In genomic region chr1:172323666-172324065, GRCh38 we compare ENCODE assay signal across 26 cellular contexts.
DNase-seq lines count a peak whose midpoint lies in the region; ATAC-seq and TF ChIP-seq lines count a peak whose summit lies in the region.
"Had no signal": no experiment of that assay in that cellular context is flagged by ENCODE, and none has a peak within 500 bp of the region (broad histone marks: within the 10 kb centered on the region; RNA-seq: fewer than 3 reads in every experiment).

No MANE protein-coding gene starts in this region.

- in situ Hi-C loops in Panc1 (cut with HindIII; ENCODE audit: low pct_unique_long_range_greater_than_20kb, low sequenced_read_pairs): no loop called here

- CTCF ChIA-PET in Panc1 (lab: Charles Lee): no interaction called here

- no TSS peak for BruUV-seq in Panc1 (replicated peaks; lab: Mats Ljungman, UMichigan)

- POLR2A ChIA-PET in Panc1 (lab: Charles Lee): no interaction called here

- intact Hi-C loops in Panc1 (cut with micrococcal nuclease; ENCODE audit: unreplicated experiment): loop anchor here (5.0 kb wide), 2 partner anchors 74 to 321 kb away; no protein-coding TSS in a partner anchor

- H3K4me3 Mint-ChIP-seq in type B pancreatic cell: no peak overlapping the region
- H3K4me3 Mint-ChIP-seq: activated CD8-positive, alpha-beta T cell treated with anti-CD3 and anti-CD28 coated beads, Interleukin-2, amount 10 ng/mL, durations not matched to agents 7 days and 5 days; activated naive CD8-positive, alpha-beta T cell treated with anti-CD3 and anti-CD28 coated beads for 36 hours; CD4-positive, CD25-positive, alpha-beta regulatory T cell; dendritic cell treated with granulocyte-macrophage colony-stimulating factor and Interleukin-4, amounts not matched to agents 40 ng/mL and 50 ng/mL, for 4 days; neural crest cell; stimulated activated memory B cell treated with anti-CD40 and anti-IgM and Interleukin-4, amounts not matched to agents 10 μg/mL and 1 μg/mL and 100 μg/mL, for 72 hours had no signal

- H3K36me3 Mint-ChIP-seq in type B pancreatic cell: no peaks in the 10 kb centered on the region
- H3K36me3 Mint-ChIP-seq: activated naive CD8-positive, alpha-beta T cell treated with anti-CD3 and anti-CD28 coated beads for 36 hours; stimulated activated memory B cell treated with anti-CD40 and anti-IgM and Interleukin-4, amounts not matched to agents 10 μg/mL and 1 μg/mL and 100 μg/mL, for 72 hours had no signal

- H3K27me3 Mint-ChIP-seq in type B pancreatic cell: no peaks in the 10 kb centered on the region
- H3K27me3 Mint-ChIP-seq: activated naive CD8-positive, alpha-beta T cell treated with anti-CD3 and anti-CD28 coated beads for 36 hours; CD4-positive, CD25-positive, alpha-beta regulatory T cell; dendritic cell treated with granulocyte-macrophage colony-stimulating factor and Interleukin-4, amounts not matched to agents 40 ng/mL and 50 ng/mL, for 4 days; stimulated activated memory B cell treated with anti-CD40 and anti-IgM and Interleukin-4, amounts not matched to agents 10 μg/mL and 1 μg/mL and 100 μg/mL, for 72 hours had no signal

- H3K27me3 ChIP-seq in Panc1 (ENCODE audit: control insufficient read depth, insufficient read depth, low read length) (no peaks in the 10 kb centered on the region), stomach smooth muscle (ENCODE audit: control insufficient read depth in 1 of 2, insufficient read depth in 2 of 2, low read length in 2 of 2) (no peaks in the 10 kb centered on the region)
- H3K27me3 ChIP-seq: ascending aorta, Peyer's patch, vagina had no signal

- H3K27ac Mint-ChIP-seq in type B pancreatic cell: no peak overlapping the region
- H3K27ac Mint-ChIP-seq: activated CD8-positive, alpha-beta T cell treated with anti-CD3 and anti-CD28 coated beads, Interleukin-2, amount 10 ng/mL, durations not matched to agents 7 days and 5 days; activated naive CD8-positive, alpha-beta T cell treated with anti-CD3 and anti-CD28 coated beads for 36 hours; CD4-positive, CD25-positive, alpha-beta regulatory T cell; dendritic cell treated with granulocyte-macrophage colony-stimulating factor and Interleukin-4, amounts not matched to agents 40 ng/mL and 50 ng/mL, for 4 days; stimulated activated memory B cell treated with anti-CD40 and anti-IgM and Interleukin-4, amounts not matched to agents 10 μg/mL and 1 μg/mL and 100 μg/mL, for 72 hours had no signal

- H3K27ac ChIP-seq in Panc1 (ENCODE audit: low read length) (peak overlapping the region; percentile 100), stomach smooth muscle (ENCODE audit: low read length) (peak overlapping the region; percentile 3)
- H3K27ac ChIP-seq: 22Rv1 had no signal

- H3K4me1 ChIP-seq in Panc1 (ENCODE audit: control insufficient read depth, insufficient read depth, low read length) (peaks cover 51% of the 10 kb centered on the region), stomach smooth muscle (ENCODE audit: control insufficient read depth, insufficient read depth, low read length) (peaks cover 32% of the 10 kb centered on the region)
- H3K4me1 ChIP-seq: Peyer's patch had no signal

- peaks cover 22% of the 10 kb centered on the region for H3K4me1 Mint-ChIP-seq in type B pancreatic cell (ENCODE audit: unreplicated experiment)
- H3K4me1 Mint-ChIP-seq: activated naive CD8-positive, alpha-beta T cell treated with anti-CD3 and anti-CD28 coated beads for 36 hours; CD4-positive, CD25-positive, alpha-beta regulatory T cell; stimulated activated memory B cell treated with anti-CD40 and anti-IgM and Interleukin-4, amounts not matched to agents 10 μg/mL and 1 μg/mL and 100 μg/mL, for 72 hours had no signal

- H3K4me3 ChIP-seq in Panc1 (ENCODE audit: low read depth in 2 of 2, low read length in 2 of 2): no peak overlapping the region
- H3K4me3 ChIP-seq in fibroblast of the aortic adventitia (ENCODE audit: low read depth, low read length): no peak overlapping the region
- no peak overlapping the region for H3K4me3 ChIP-seq in stomach smooth muscle (ENCODE audit: low read length in 2 of 2)
- H3K4me3 ChIP-seq: Peyer's patch, vagina had no signal

- no peak for TF ChIP-seq CTCF in Panc1 (IDR thresholded peaks at IDR 0.05)
- no peak for TF ChIP-seq CTCF in fibroblast of the aortic adventitia (IDR thresholded peaks at IDR 0.05; ENCODE audit: insufficient read depth, low read length)
- TF ChIP-seq CTCF in type B pancreatic cell (conservative IDR thresholded peaks at IDR 0.05): no peak

- ATAC-seq in Panc1 (no peak), HG03439 (IDR thresholded peaks at IDR 0.05; ENCODE audit: unreplicated experiment) (no peak)
- ATAC-seq: activated CD8-positive, alpha-beta T cell treated with anti-CD3 and anti-CD28 coated beads, Interleukin-2, amount 10 ng/mL, durations not matched to agents 7 days and 5 days; right cardiac atrium; stimulated activated memory B cell treated with anti-CD40 and anti-IgM and Interleukin-4, amounts not matched to agents 10 μg/mL and 1 μg/mL and 100 μg/mL, for 72 hours had no signal

- no peak overlapping the region for H3K9ac ChIP-seq in stomach smooth muscle (ENCODE audit: low read length in 2 of 2)

- H3K36me3 ChIP-seq in Panc1 (ENCODE audit: control insufficient read depth, insufficient read depth, low read length) (no peaks in the 10 kb centered on the region), stomach smooth muscle (ENCODE audit: control insufficient read depth in 2 of 2, insufficient read depth in 2 of 2, low read length in 2 of 2) (no peaks in the 10 kb centered on the region)
- H3K36me3 ChIP-seq: ascending aorta, Peyer's patch, vagina had no signal

- no peaks in the 10 kb centered on the region for H3K9me3 Mint-ChIP-seq in type B pancreatic cell
- H3K9me3 Mint-ChIP-seq: dendritic cell treated with granulocyte-macrophage colony-stimulating factor and Interleukin-4, amounts not matched to agents 40 ng/mL and 50 ng/mL, for 4 days; neural crest cell had no signal

- DNase-seq in DMS 273 (lab: John Stamatoyannopoulos, UW; ENCODE audit: unreplicated experiment) (peak; percentile 43), DMS 273 treated with DMSO at 0.1 percent for 48 hours (lab: John Stamatoyannopoulos, UW) (no peak), Panc1 (ENCODE audit: low read depth, low spot score) (no peak), fibroblast of the aortic adventitia (ENCODE audit: low read depth) (peak; percentile 63), type B pancreatic cell (ENCODE audit: extremely low spot score, unreplicated experiment) (no peak), AG08395 (ENCODE audit: low spot score) (no peak)
- DNase-seq: activated CD4-positive, alpha-beta T cell treated with anti-CD3 and anti-CD28 coated beads for 1 hour; activated CD8-positive, alpha-beta T cell treated with anti-CD3 and anti-CD28 coated beads, Interleukin-2, amount 10 ng/mL, durations not matched to agents 7 days and 5 days; activated naive CD8-positive, alpha-beta T cell treated with anti-CD3 and anti-CD28 coated beads for 36 hours; CD4-positive, CD25-positive, alpha-beta regulatory T cell; Kasumi-1; kidney; NCI-H146; NCI-H524; Peyer's patch; posterior cingulate gyrus; stimulated activated CD4-positive, alpha-beta T cell treated with anti-CD3 and anti-CD28 coated beads, Interleukin-4, amount 100 ng/mL, for 24 hours had no signal

- no peaks in the 10 kb centered on the region; the same call in 1 of the 2 replicates for H3K9me3 ChIP-seq in Panc1 (ENCODE audit: control insufficient read depth, insufficient read depth, low read depth, low read length)
- H3K9me3 ChIP-seq in stomach smooth muscle (ENCODE audit: control insufficient read depth in 2 of 2, low read length in 2 of 2): peaks cover 0 to 4% of the 10 kb centered on the region in 2 donors
- H3K9me3 ChIP-seq: ascending aorta, Peyer's patch, vagina had no signal

Comparison
In these comparisons a context has a peak if more than half of its experiments do, and no peak if none do; other contexts are left out.
1. DNase-seq: peak in DMS 273 (single experiment) and fibroblast of the aortic adventitia (single experiment); none in DMS 273 treated with DMSO at 0.1 percent for 48 hours (single experiment), Panc1 (single experiment), type B pancreatic cell (single experiment) and AG08395 (single experiment).